38 cellular contexts compared by ENCODE assay signal in the genomic region with DNA sequence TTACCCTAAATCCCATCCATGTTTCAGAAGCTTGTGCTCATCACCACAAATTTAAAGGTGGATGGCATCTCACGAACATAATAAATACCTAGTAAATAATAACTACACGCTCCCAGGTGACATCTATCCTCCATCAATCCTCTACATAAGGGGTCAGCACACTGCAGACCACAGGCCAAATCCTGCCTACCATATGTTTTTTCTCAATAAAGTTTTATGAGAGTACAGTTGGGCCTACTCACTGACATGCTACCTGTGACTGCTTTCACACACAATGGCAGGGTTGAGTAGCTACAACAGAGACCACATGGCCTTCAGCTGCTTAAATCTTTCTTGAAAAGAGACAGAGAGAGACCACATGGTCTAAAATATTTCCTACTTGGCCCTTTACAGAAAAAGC.
"Had no signal": no experiment of that assay in that cellular context is flagged by ENCODE, and none has a peak within 500 bp of the region (broad histone marks: within the 10 kb centered on the region; RNA-seq: fewer than 3 reads in every experiment).

No MANE protein-coding gene starts in this region.

- H3K9me3 ChIP-seq: adrenal gland, MG63, Peyer's patch, SJSA1, SK-N-SH had no signal

- H3K27ac Mint-ChIP-seq: activated CD4-positive, alpha-beta T cell treated with anti-CD3 and anti-CD28 coated beads for 36 hours; activated CD4-positive, alpha-beta T cell treated with anti-CD3 and anti-CD28 coated beads, Interleukin-2, amount 10 ng/mL, durations not matched to agents 7 days and 5 days; activated CD8-positive, alpha-beta T cell treated with anti-CD3 and anti-CD28 coated beads, Interleukin-2, amount 10 ng/mL, durations not matched to agents 7 days and 5 days; activated naive CD4-positive, alpha-beta T cell treated with anti-CD3 and anti-CD28 coated beads for 36 hours; activated naive CD4-positive, alpha-beta T cell treated with anti-CD3 and anti-CD28 coated beads, Interleukin-2, amount 50 U/mL, for 72 hours; activated T-helper 1 cell treated with anti-CD3 and anti-CD28 coated beads, Interleukin-12 subunit alpha, Interleukin-12 subunit beta, Interleukin-2, Interleukin-4 antibody, amounts not matched to agents 30 ng/mL and 10 ng/mL and 1 ng/mL, durations not matched to agents 14 hours and 24 hours and 36 hours; brain; T-helper 1 cell treated with Interleukin-12 subunit alpha and Interleukin-12 subunit beta and Interleukin-4 antibody, amounts not matched to agents 30 μg/mL and 1 μg/mL, for 36 hours; T-helper 2 cell treated with Interferon-gamma antibody and Interleukin-4, amounts not matched to agents 5 μg/mL and 100 μg/mL, for 36 hours had no signal

- H3K36me3 ChIP-seq: MG63, Peyer's patch, SJSA1 had no signal

- H3K4me1 ChIP-seq: adrenal gland, Peyer's patch, SJSA1 had no signal

- H3K4me3 ChIP-seq: adrenal gland, MG63, Peyer's patch, SJSA1 had no signal

- H3K27me3 ChIP-seq: Peyer's patch had no signal

- H3K9ac ChIP-seq: SK-N-SH had no signal

- DNase-seq: activated CD4-positive, alpha-beta T cell treated with anti-CD3 and anti-CD28 coated beads for 36 hours; activated CD4-positive, alpha-beta T cell treated with anti-CD3 and anti-CD28 coated beads, Interleukin-2, amount 10 ng/mL, durations not matched to agents 7 days and 5 days; activated CD4-positive, alpha-beta T cell treated with anti-CD3 and anti-CD28 coated beads, Interleukin-2, amount 50 U/mL, for 48 hours; activated CD8-positive, alpha-beta T cell treated with anti-CD3 and anti-CD28 coated beads, Interleukin-2, amount 10 ng/mL, durations not matched to agents 7 days and 5 days; activated gamma-delta T cell treated with Interleukin-2 at 50 U/mL for 16 hours; activated naive CD4-positive, alpha-beta T cell treated with anti-CD3 and anti-CD28 coated beads for 36 hours; activated T-cell treated with anti-CD3 and anti-CD28 coated beads for 4 hours; activated T-cell treated with anti-CD3 and anti-CD28 coated beads, Interleukin-2, amount 50 U/mL, for 4 hours; adrenal gland; central memory CD4-positive, alpha-beta T cell; Karpas-422; MG63; NCI-H1048; NCI-H1105 treated with DMSO at 0.1 percent for 48 hours; NCI-H146; NCI-H187; NCI-H2029 treated with DMSO at 0.1 percent for 48 hours; NCI-H2107; NCI-H2171; NCI-H510A; NCI-H526; NCI-H748 treated with DMSO at 0.1 percent for 48 hours; NK-92 treated with Interleukin-12 subunit alpha and Interleukin-12 subunit beta, amount 100 ng/mL, for 24 hours; PC-3; Peyer's patch; RPMI8226; SHP77 treated with DMSO at 0.1 percent for 48 hours; SK-N-SH had no signal

- H3K9me3 Mint-ChIP-seq: activated CD4-positive, alpha-beta T cell treated with anti-CD3 and anti-CD28 coated beads, Interleukin-2, amount 10 ng/mL, durations not matched to agents 7 days and 5 days; activated naive CD4-positive, alpha-beta T cell treated with anti-CD3 and anti-CD28 coated beads for 36 hours; activated naive CD4-positive, alpha-beta T cell treated with anti-CD3 and anti-CD28 coated beads, Interleukin-2, amount 50 U/mL, for 72 hours; activated T-cell treated with anti-CD3 and anti-CD28 coated beads, Interleukin-2, amount 50 U/mL, for 4 hours; activated T-helper 1 cell treated with anti-CD3 and anti-CD28 coated beads, Interleukin-12 subunit alpha, Interleukin-12 subunit beta, Interleukin-2, Interleukin-4 antibody, amounts not matched to agents 30 ng/mL and 10 ng/mL and 1 ng/mL, durations not matched to agents 14 hours and 24 hours and 36 hours; brain; T-helper 1 cell treated with Interleukin-12 subunit alpha and Interleukin-12 subunit beta and Interleukin-4 antibody, amounts not matched to agents 30 μg/mL and 1 μg/mL, for 36 hours; T-helper 2 cell treated with Interferon-gamma antibody and Interleukin-4, amounts not matched to agents 5 μg/mL and 100 μg/mL, for 36 hours had no signal

- H3K4me1 Mint-ChIP-seq: activated CD4-positive, alpha-beta T cell treated with anti-CD3 and anti-CD28 coated beads, Interleukin-2, amount 10 ng/mL, durations not matched to agents 7 days and 5 days; brain had no signal

- ATAC-seq: activated CD4-positive, alpha-beta T cell treated with anti-CD3 and anti-CD28 coated beads for 36 hours; activated CD4-positive, CD25-positive, alpha-beta regulatory T cell treated with anti-CD3 and anti-CD28 coated beads, Interleukin-2, amount 50 U/mL, for 24 hours; activated CD8-positive, alpha-beta T cell treated with anti-CD3 and anti-CD28 coated beads, Interleukin-2, amount 10 ng/mL, durations not matched to agents 7 days and 5 days; activated naive CD4-positive, alpha-beta T cell treated with anti-CD3 and anti-CD28 coated beads, Interleukin-2, amount 50 U/mL, for 72 hours; activated T-cell treated with anti-CD3 and anti-CD28 coated beads, Interleukin-2, amount 50 U/mL, for 4 hours; PC-3 had no signal

- H3K4me2 ChIP-seq: SK-N-SH had no signal

- H3K4me3 Mint-ChIP-seq: activated CD4-positive, alpha-beta T cell treated with anti-CD3 and anti-CD28 coated beads for 36 hours; activated CD4-positive, alpha-beta T cell treated with anti-CD3 and anti-CD28 coated beads, Interleukin-2, amount 10 ng/mL, durations not matched to agents 7 days and 5 days; activated CD8-positive, alpha-beta T cell treated with anti-CD3 and anti-CD28 coated beads, Interleukin-2, amount 10 ng/mL, durations not matched to agents 7 days and 5 days; activated naive CD4-positive, alpha-beta T cell treated with anti-CD3 and anti-CD28 coated beads for 36 hours; activated T-cell treated with anti-CD3 and anti-CD28 coated beads, Interleukin-2, amount 50 U/mL, for 4 hours; activated T-helper 1 cell treated with anti-CD3 and anti-CD28 coated beads, Interleukin-12 subunit alpha, Interleukin-12 subunit beta, Interleukin-2, Interleukin-4 antibody, amounts not matched to agents 30 ng/mL and 10 ng/mL and 1 ng/mL, durations not matched to agents 14 hours and 24 hours and 36 hours; brain; T-helper 1 cell treated with Interleukin-12 subunit alpha and Interleukin-12 subunit beta and Interleukin-4 antibody, amounts not matched to agents 30 μg/mL and 1 μg/mL, for 36 hours; T-helper 2 cell treated with Interferon-gamma antibody and Interleukin-4, amounts not matched to agents 5 μg/mL and 100 μg/mL, for 36 hours had no signal

- H3K27ac ChIP-seq: adrenal gland, Peyer's patch, SJSA1 had no signal

- FAIRE-seq: astrocyte, bronchial epithelial cell, TTC549 had no signal

- H3K36me3 Mint-ChIP-seq: brain had no signal
